In genomic region chr5:173866249-173867172, GRCh38 we compare ENCODE assay signal across 1 cellular context.
TF ChIP-seq lines count a peak whose summit lies in the region.

No MANE protein-coding gene starts in this region.

TF ChIP-seq in K562, 482 proteins besides CTCF, POLR2A, EP300 and RAD21 (continued from another document and continues in another):
- TF ChIP-seq AFF1 (IDR thresholded peaks at IDR 0.05; ENCODE audit: low read depth in 1 of 2, partially characterized antibody in 2 of 2) (peak in 1 of 2 experiments; percentile 27), CBFA2T2 (conservative IDR thresholded peaks at IDR 0.05) (peak; percentile 46; the same call in 1 of the 2 replicates), RREB1 (CRISPR knock-in tag; IDR thresholded peaks at IDR 0.05) (no peak), SP1 (CRISPR knock-in tag; IDR thresholded peaks at IDR 0.05) (peak; percentile 76; the same call in 1 of the 2 replicates), SREBF1 (IDR thresholded peaks at IDR 0.05; ENCODE audit: borderline replicate concordance, low read depth, low read length) (no peak), RFX5 (IDR thresholded peaks at IDR 0.05; ENCODE audit: low read depth, low read length) (no peak), ZNF143 (CRISPR knock-in tag; IDR thresholded peaks at IDR 0.05) (no peak), ZNF830 (CRISPR knock-in tag; IDR thresholded peaks at IDR 0.05) (no peak), ARNT (IDR thresholded peaks at IDR 0.05) (no peak), POLR3G (IDR thresholded peaks at IDR 0.05; ENCODE audit: extremely low read depth, insufficient read length, insufficient replicate concordance) (no peak), PTBP1 (IDR thresholded peaks at IDR 0.05; ENCODE audit: low read depth, low read length) (no peak), KDM2B (CRISPR knock-in tag; IDR thresholded peaks at IDR 0.05) (no peak), HES1 (IDR thresholded peaks at IDR 0.05; ENCODE audit: low read depth) (no peak), E2F3 (CRISPR knock-in tag; IDR thresholded peaks at IDR 0.05) (0 out of 2 replicates have a peak, but pooled peaks have one; percentile 7), ZNF23 (CRISPR knock-in tag; IDR thresholded peaks at IDR 0.05) (no peak), RCOR1 (IDR thresholded peaks at IDR 0.05; ENCODE audit: borderline replicate concordance in 1 of 2, low read depth in 2 of 2, low read length in 2 of 2) (no peak), ZKSCAN3 (CRISPR knock-in tag; IDR thresholded peaks at IDR 0.05) (no peak), MAX (CRISPR knock-in tag; IDR thresholded peaks at IDR 0.05) (peak; percentile 13; the same call in 1 of the 2 replicates), FOXP1 (CRISPR knock-in tag; IDR thresholded peaks at IDR 0.05) (no peak; the same call in 1 of the 2 replicates), ZNF584 (CRISPR knock-in tag; IDR thresholded peaks at IDR 0.05; ENCODE audit: low read depth) (no peak), TFE3 (CRISPR knock-in tag; IDR thresholded peaks at IDR 0.05) (peak; percentile 51; the same call in 1 of the 2 replicates), ZC3H8 (IDR thresholded peaks at IDR 0.05) (no peak), RNF219 (CRISPR knock-in tag; IDR thresholded peaks at IDR 0.05) (no peak), MBD1 (CRISPR knock-in tag; IDR thresholded peaks at IDR 0.05) (no peak), MIER1 (IDR thresholded peaks at IDR 0.05; ENCODE audit: low read depth) (no peak), MEF2A (IDR thresholded peaks at IDR 0.05; ENCODE audit: control insufficient read depth, low read depth, low read length) (no peak), FOXA1 (IDR thresholded peaks at IDR 0.05; ENCODE audit: borderline replicate concordance) (no peak), PKNOX1 (IDR thresholded peaks at IDR 0.05) (peak; percentile 57), ETV6 (IDR thresholded peaks at IDR 0.05; ENCODE audit: borderline replicate concordance in 1 of 2, low read depth in 2 of 2, low read length in 1 of 2) (no peak), ETV6 (CRISPR knock-in tag; IDR thresholded peaks at IDR 0.05; ENCODE audit: borderline replicate concordance) (no peak), PATZ1 (CRISPR knock-in tag; IDR thresholded peaks at IDR 0.05; ENCODE audit: borderline replicate concordance) (no peak), CBX2 (IDR thresholded peaks at IDR 0.05; ENCODE audit: insufficient read depth, low read length, poor library complexity, severe bottlenecking) (no peak), U2AF1 (optimal IDR thresholded peaks at IDR 0.05; ENCODE audit: low read depth, low read length) (no peak)
- TF ChIP-seq, protein P1, sequence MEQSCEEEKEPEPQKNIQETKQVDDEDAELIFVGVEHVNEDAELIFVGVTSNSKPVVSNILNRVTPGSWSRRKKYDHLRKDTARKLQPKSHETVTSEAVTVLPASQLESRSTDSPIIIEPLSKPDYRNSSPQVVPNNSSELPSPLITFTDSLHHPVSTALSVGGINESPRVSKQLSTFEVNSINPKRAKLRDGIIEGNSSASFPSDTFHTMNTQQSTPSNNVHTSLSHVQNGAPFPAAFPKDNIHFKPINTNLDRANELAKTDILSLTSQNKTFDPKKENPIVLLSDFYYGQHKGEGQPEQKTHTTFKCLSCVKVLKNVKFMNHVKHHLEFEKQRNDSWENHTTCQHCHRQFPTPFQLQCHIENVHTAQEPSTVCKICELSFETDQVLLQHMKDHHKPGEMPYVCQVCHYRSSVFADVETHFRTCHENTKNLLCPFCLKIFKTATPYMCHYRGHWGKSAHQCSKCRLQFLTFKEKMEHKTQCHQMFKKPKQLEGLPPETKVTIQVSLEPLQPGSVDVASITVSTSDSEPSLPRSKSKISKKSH (CRISPR knock-in tag; IDR thresholded peaks at IDR 0.05): no peak
- TF ChIP-seq, protein P2, sequence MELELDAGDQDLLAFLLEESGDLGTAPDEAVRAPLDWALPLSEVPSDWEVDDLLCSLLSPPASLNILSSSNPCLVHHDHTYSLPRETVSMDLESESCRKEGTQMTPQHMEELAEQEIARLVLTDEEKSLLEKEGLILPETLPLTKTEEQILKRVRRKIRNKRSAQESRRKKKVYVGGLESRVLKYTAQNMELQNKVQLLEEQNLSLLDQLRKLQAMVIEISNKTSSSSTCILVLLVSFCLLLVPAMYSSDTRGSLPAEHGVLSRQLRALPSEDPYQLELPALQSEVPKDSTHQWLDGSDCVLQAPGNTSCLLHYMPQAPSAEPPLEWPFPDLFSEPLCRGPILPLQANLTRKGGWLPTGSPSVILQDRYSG (tag; conservative IDR thresholded peaks at IDR 0.05; ENCODE audit: low read depth): no peak
